Comparison of ENCODE assay signal across 37 cellular contexts in the genomic region with DNA sequence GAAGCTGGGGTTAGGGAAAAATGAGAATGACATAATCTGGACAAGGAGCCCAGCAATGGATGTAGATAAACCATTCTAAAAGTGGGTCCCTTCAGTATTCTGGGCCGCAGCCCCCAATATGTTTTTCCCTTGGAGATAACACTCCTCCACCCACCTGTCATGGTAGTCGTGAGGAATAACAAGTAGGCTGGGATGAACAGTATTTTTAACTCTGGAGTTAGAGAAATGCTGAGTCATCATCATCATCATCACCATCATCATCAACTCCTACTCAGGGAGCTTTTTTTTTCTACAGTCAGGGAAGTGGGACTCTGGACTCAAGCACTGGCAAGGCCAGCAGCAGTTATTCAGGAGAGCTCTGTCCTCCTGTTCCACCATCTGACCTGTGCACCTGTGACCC. TPM values are rescaled to one million over a fixed set of nuclear protein-coding genes. Genes with fewer than 3 reads are reported as not detected.
"Had no signal": no experiment of that assay in that cellular context is flagged by ENCODE, and none has a peak within 500 bp of the region (broad histone marks: within the 10 kb centered on the region; RNA-seq: fewer than 3 reads in every experiment).

No MANE protein-coding gene starts in this region.

- H3K27ac ChIP-seq: brain microvascular endothelial cell, colonic mucosa, Peyer's patch, RWPE1, WERI-Rb-1 had no signal

- H3K9me3 Mint-ChIP-seq: activated CD4-positive, alpha-beta T cell treated with anti-CD3 and anti-CD28 coated beads, Interleukin-2, amount 10 ng/mL, durations not matched to agents 7 days and 5 days; activated naive CD4-positive, alpha-beta T cell treated with anti-CD3 and anti-CD28 coated beads, Interleukin-2, amount 10 ng/mL, durations not matched to agents 7 days and 5 days; activated naive CD8-positive, alpha-beta T cell treated with anti-CD3 and anti-CD28 coated beads, Interleukin-2, amount 50 U/mL, for 24 hours; activated T-cell treated with anti-CD3 and anti-CD28 coated beads, Interleukin-2, amount 50 U/mL, for 4 hours; central memory CD8-positive, alpha-beta T cell had no signal

- H3K4me1 Mint-ChIP-seq: activated CD4-positive, alpha-beta T cell treated with anti-CD3 and anti-CD28 coated beads, Interleukin-2, amount 10 ng/mL, durations not matched to agents 7 days and 5 days; activated naive CD4-positive, alpha-beta T cell treated with anti-CD3 and anti-CD28 coated beads, Interleukin-2, amount 10 ng/mL, durations not matched to agents 7 days and 5 days; activated naive CD8-positive, alpha-beta T cell treated with anti-CD3 and anti-CD28 coated beads, Interleukin-2, amount 50 U/mL, for 24 hours had no signal

- H3K9me3 ChIP-seq: colonic mucosa, MG63, Peyer's patch had no signal

- H3K4me1 ChIP-seq: colonic mucosa, Peyer's patch had no signal

- H3K4me3 Mint-ChIP-seq: activated CD4-positive, alpha-beta T cell treated with anti-CD3 and anti-CD28 coated beads, Interleukin-2, amount 10 ng/mL, durations not matched to agents 7 days and 5 days; activated CD8-positive, alpha-beta T cell treated with anti-CD3 and anti-CD28 coated beads, Interleukin-2, amount 10 ng/mL, durations not matched to agents 7 days and 5 days; activated naive CD4-positive, alpha-beta T cell treated with anti-CD3 and anti-CD28 coated beads, Interleukin-2, amount 10 ng/mL, durations not matched to agents 7 days and 5 days; activated naive CD8-positive, alpha-beta T cell; activated naive CD8-positive, alpha-beta T cell treated with anti-CD3 and anti-CD28 coated beads, Interleukin-2, amount 50 U/mL, for 24 hours; activated T-cell treated with anti-CD3 and anti-CD28 coated beads, Interleukin-2, amount 50 U/mL, for 4 hours; central memory CD8-positive, alpha-beta T cell had no signal

- H3K36me3 ChIP-seq: brain microvascular endothelial cell, colonic mucosa, MG63, Peyer's patch, WERI-Rb-1 had no signal

- H3K4me3 ChIP-seq: colonic mucosa, MG63, Peyer's patch had no signal

- DNase-seq: activated CD4-positive, alpha-beta T cell treated with anti-CD3 and anti-CD28 coated beads, Interleukin-2, amount 10 ng/mL, durations not matched to agents 7 days and 5 days; activated CD4-positive, alpha-beta T cell treated with anti-CD3 and anti-CD28 coated beads, Interleukin-2, amount 50 U/mL, for 48 hours; activated CD8-positive, alpha-beta T cell treated with anti-CD3 and anti-CD28 coated beads, Interleukin-2, amount 10 ng/mL, durations not matched to agents 7 days and 5 days; activated effector memory CD4-positive, alpha-beta T cell treated with Interleukin-2 at 50 U/mL for 16 hours; activated naive CD4-positive, alpha-beta T cell treated with anti-CD3 and anti-CD28 coated beads, Interleukin-2, amount 10 ng/mL, durations not matched to agents 7 days and 5 days; activated naive CD8-positive, alpha-beta T cell treated with anti-CD3 and anti-CD28 coated beads, Interleukin-2, amount 50 U/mL, for 24 hours; activated T-cell treated with anti-CD3 and anti-CD28 coated beads for 4 hours; activated T-cell treated with anti-CD3 and anti-CD28 coated beads, Interleukin-2, amount 50 U/mL, for 4 hours; aorta; brain microvascular endothelial cell; colonic mucosa; MG63; NCI-H1048; NCI-H1105 treated with DMSO at 0.1 percent for 48 hours; NCI-H1436; NCI-H1694; NCI-H1930; NCI-H2081 treated with DMSO at 0.1 percent for 48 hours; NCI-H226; NCI-H510A; NCI-H526; NCI-H748 treated with DMSO at 0.1 percent for 48 hours; NK-92 treated with Interleukin-12 subunit alpha and Interleukin-12 subunit beta, amount 100 ng/mL, for 24 hours; PC-3; Peyer's patch; SIG-M5; SW 1271; T-helper 1 cell; T-helper 2 cell; T1000; WERI-Rb-1 had no signal

- H3K36me3 Mint-ChIP-seq: activated naive CD4-positive, alpha-beta T cell treated with anti-CD3 and anti-CD28 coated beads, Interleukin-2, amount 10 ng/mL, durations not matched to agents 7 days and 5 days; activated naive CD8-positive, alpha-beta T cell had no signal

- H3K27ac Mint-ChIP-seq: activated CD4-positive, alpha-beta T cell treated with anti-CD3 and anti-CD28 coated beads, Interleukin-2, amount 10 ng/mL, durations not matched to agents 7 days and 5 days; activated CD8-positive, alpha-beta T cell treated with anti-CD3 and anti-CD28 coated beads, Interleukin-2, amount 10 ng/mL, durations not matched to agents 7 days and 5 days; activated naive CD4-positive, alpha-beta T cell treated with anti-CD3 and anti-CD28 coated beads, Interleukin-2, amount 10 ng/mL, durations not matched to agents 7 days and 5 days; activated naive CD8-positive, alpha-beta T cell; activated naive CD8-positive, alpha-beta T cell treated with anti-CD3 and anti-CD28 coated beads, Interleukin-2, amount 50 U/mL, for 24 hours had no signal

- ATAC-seq: activated CD8-positive, alpha-beta T cell treated with anti-CD3 and anti-CD28 coated beads, Interleukin-2, amount 10 ng/mL, durations not matched to agents 7 days and 5 days; activated naive CD8-positive, alpha-beta T cell treated with anti-CD3 and anti-CD28 coated beads, Interleukin-2, amount 50 U/mL, for 24 hours; activated T-cell treated with anti-CD3 and anti-CD28 coated beads, Interleukin-2, amount 50 U/mL, for 4 hours; PC-3; Right ventricle myocardium inferior had no signal

RNA-seq across cellular contexts. Expression of gene CADM3, which starts 12.8 kb away (rescaled TPM):
- total RNA-seq: activated CD4-positive, alpha-beta T cell treated with anti-CD3 and anti-CD28 coated beads, Interleukin-2, amount 10 ng/mL, durations not matched to agents 7 days and 5 days; activated CD8-positive, alpha-beta T cell treated with anti-CD3 and anti-CD28 coated beads, Interleukin-2, amount 10 ng/mL, durations not matched to agents 7 days and 5 days; activated T-cell treated with anti-CD3 and anti-CD28 coated beads, Interleukin-2, amount 50 U/mL, for 4 hours; PC-3 had no signal

RNA-seq across cellular contexts. Expression of gene ACKR1, which starts 20.5 kb away (rescaled TPM):
- total RNA-seq: activated CD4-positive, alpha-beta T cell treated with anti-CD3 and anti-CD28 coated beads, Interleukin-2, amount 10 ng/mL, durations not matched to agents 7 days and 5 days; activated CD8-positive, alpha-beta T cell treated with anti-CD3 and anti-CD28 coated beads, Interleukin-2, amount 10 ng/mL, durations not matched to agents 7 days and 5 days; chondrocyte; PC-3; SK-MEL-5 had no signal
